In genomic region chr11:69449320-69450063, GRCh38 we compare ENCODE assay signal across 7 cellular contexts. TPM values are rescaled to one million over a fixed set of nuclear protein-coding genes. Genes with fewer than 3 reads are reported as not detected.
DNase-seq lines count a peak whose midpoint lies in the region; ATAC-seq, FAIRE-seq and TF ChIP-seq lines count a peak whose summit lies in the region.

No MANE protein-coding gene starts in this region.

- peak; percentile 88 for DNase-seq in NB4 (ENCODE audit: low read depth)
- peak; percentile 28 for DNase-seq in cerebellum (ENCODE audit: low spot score)
- peak; percentile 61 for DNase-seq in HepG2 (ENCODE audit: low spot score)
- DNase-seq in upper lobe of right lung: no peak
- no peak for DNase-seq in NCI-H1436 treated with DMSO at 0.1 percent for 48 hours (lab: John Stamatoyannopoulos, UW)
- DNase-seq in NCI-H187 (lab: John Stamatoyannopoulos, UW): no peak
- no peak for DNase-seq in HAP-1 (ENCODE audit: low spot score in 2 of 2)

- no peak overlapping the region for H3K9ac ChIP-seq in HepG2 (ENCODE audit: insufficient read depth, low read depth, low read length)

- POLR2A ChIA-PET in HepG2 (lab: Yijun Ruan, JAX): no interaction called here

- H3K4me1 ChIP-seq in HepG2 (ENCODE audit: insufficient read depth, low read length) (peaks cover 31% of the 10 kb centered on the region), upper lobe of right lung (peaks cover 38% of the 10 kb centered on the region), HAP-1 (no peaks in the 10 kb centered on the region)

- WGBS in HepG2 (ENCODE audit: low lambda C conversion rate): 59% methylated on average over 13 of the region's 29 CpGs

- H3K4me2 ChIP-seq in HepG2 (ENCODE audit: low read depth, low read length): peak overlapping the region; percentile 18; the same call in 1 of the 2 replicates

- no peak for TF ChIP-seq EP300 in HepG2 (IDR thresholded peaks at IDR 0.05; ENCODE audit: low read depth in 2 of 2, low read length in 2 of 2)
- peak; percentile 46; the same call in 1 of the 2 replicates for TF ChIP-seq EP300 in HepG2 (CRISPR knock-in tag; IDR thresholded peaks at IDR 0.05; ENCODE audit: borderline replicate concordance)

- H3K27ac ChIP-seq in HepG2 (ENCODE audit: extremely low read length, insufficient read depth, low read length): no peak overlapping the region
- peak overlapping the region; percentile 63 for H3K27ac ChIP-seq in upper lobe of right lung

- CTCF ChIA-PET in HepG2 (lab: Yijun Ruan, JAX; ENCODE audit: low intra/inter-chr PET ratio, low total read pairs): interaction anchor here (1.0 kb wide), 1 partner anchor 194 kb away, joined by 3 read pairs; no protein-coding TSS in a partner anchor

- TF ChIP-seq POLR2A in NB4 (IDR thresholded peaks at IDR 0.05; ENCODE audit: extremely low read depth, insufficient read length) (no peak), HepG2 (IDR thresholded peaks at IDR 0.05; ENCODE audit: insufficient read depth in 1 of 2, low read depth in 2 of 2, low read length in 2 of 2) (no peak)

- H3K27me3 ChIP-seq in HepG2 (ENCODE audit: control insufficient read depth in 1 of 2, insufficient read depth in 2 of 2, low read length in 2 of 2) (no peaks in the 10 kb centered on the region), upper lobe of right lung (no peaks in the 10 kb centered on the region), HAP-1 (ENCODE audit: low read depth) (no peaks in the 10 kb centered on the region)

- TF ChIP-seq CTCF in NB4 (IDR thresholded peaks at IDR 0.05; ENCODE audit: low read depth, low read length): no peak
- TF ChIP-seq CTCF in HepG2 (CRISPR knock-in tag; IDR thresholded peaks at IDR 0.05): peak; percentile 28; the same call in 1 of the 2 replicates
- no peak for TF ChIP-seq CTCF in upper lobe of right lung (IDR thresholded peaks at IDR 0.05)

- no peak for FAIRE-seq in HepG2 (lab: Jason Lieb, UNC)

- H3K9me3 ChIP-seq in HepG2 (ENCODE audit: low read length) (no peaks in the 10 kb centered on the region), upper lobe of right lung (no peaks in the 10 kb centered on the region), HAP-1 (no peaks in the 10 kb centered on the region)

- H3K36me3 ChIP-seq in HepG2 (replicated peaks in 1 of 2; ENCODE audit: control insufficient read depth in 1 of 2, insufficient read depth in 2 of 2, low read length in 2 of 2): no peaks in the 10 kb centered on the region
- no peaks in the 10 kb centered on the region for H3K36me3 ChIP-seq in upper lobe of right lung
- H3K36me3 ChIP-seq in HAP-1 (replicated peaks): no peaks in the 10 kb centered on the region

- 0 out of 2 replicates have a peak, but pooled peaks have one; percentile 14 for TF ChIP-seq RAD21 in HepG2 (CRISPR knock-in tag; IDR thresholded peaks at IDR 0.05)

- ATAC-seq in HepG2: peak; percentile 70
- ATAC-seq in upper lobe of right lung: peak; percentile 48

- intact Hi-C loops in HepG2 (cut with micrococcal nuclease; ENCODE audit: unreplicated experiment): no loop called here
- intact Hi-C loops in upper lobe of right lung (cut with DNase I): no loop called here

- no TSS peak for BruUV-seq in HepG2 (replicated peaks; lab: Mats Ljungman, UMichigan)

- in situ Hi-C loops in HepG2 (cut with HindIII; ENCODE audit: extremely low pct_ligation_motif_present, low pct_unique_long_range_greater_than_20kb): loop anchor here (25.0 kb wide), 1 partner anchor 188 kb away; the partner anchor contains the start of gene CCND1
- in situ Hi-C loops in HAP-1 (cut with MboI; ENCODE audit: low sequenced_read_pairs): no loop called here

- H3K4me3 ChIP-seq in NB4 (ENCODE audit: low read depth, low read length) (no peak overlapping the region), HepG2 (replicated peaks in 1 of 3; ENCODE audit: insufficient read depth in 1 of 3, low read depth in 2 of 3, low read length in 3 of 3) (peak overlapping the region in 1 of 3 experiments; percentile 23; a peak in 1 of 6 replicates), upper lobe of right lung (no peak overlapping the region), HAP-1 (no peak overlapping the region)

- H2AFZ ChIP-seq in HepG2 (ENCODE audit: low read length): no peak overlapping the region

- no peaks in the 10 kb centered on the region for H3K79me2 ChIP-seq in HepG2 (ENCODE audit: insufficient read depth, low read length)

- H4K20me1 ChIP-seq in HepG2 (ENCODE audit: insufficient read depth, low read length): no peaks in the 10 kb centered on the region

TF ChIP-seq in HepG2, 621 proteins besides CTCF, POLR2A, EP300 and RAD21 (continues in another document):
- TF ChIP-seq RBM22 (optimal IDR thresholded peaks at IDR 0.05; ENCODE audit: low read length) (no peak), ZNF12 (CRISPR knock-in tag; IDR thresholded peaks at IDR 0.05) (no peak), NFE2L2 (IDR thresholded peaks at IDR 0.05; ENCODE audit: low read length) (no peak), SSRP1 (CRISPR knock-in tag; IDR thresholded peaks at IDR 0.05) (no peak), FOXM1 (CRISPR knock-in tag; IDR thresholded peaks at IDR 0.05) (no peak), GABPB1 (CRISPR knock-in tag; IDR thresholded peaks at IDR 0.05) (no peak; the same call in 1 of the 2 replicates), ETV5 (CRISPR knock-in tag; IDR thresholded peaks at IDR 0.05; ENCODE audit: borderline replicate concordance) (peak; percentile 43; the same call in 1 of the 2 replicates), ZNF550 (CRISPR knock-in tag; IDR thresholded peaks at IDR 0.05; ENCODE audit: borderline replicate concordance) (no peak), GPN1 (CRISPR knock-in tag; IDR thresholded peaks at IDR 0.05; ENCODE audit: borderline replicate concordance) (no peak), CREB1 (IDR thresholded peaks at IDR 0.05) (no peak), CREB1 (CRISPR knock-in tag; IDR thresholded peaks at IDR 0.05) (no peak), NFATC3 (CRISPR knock-in tag; IDR thresholded peaks at IDR 0.05) (no peak), TCF7 (IDR thresholded peaks at IDR 0.05; ENCODE audit: low read depth) (peak; percentile 38; the same call in 1 of the 2 replicates), ZNF441 (CRISPR knock-in tag; IDR thresholded peaks at IDR 0.05; ENCODE audit: borderline replicate concordance) (no peak), ZNF674 (CRISPR knock-in tag; IDR thresholded peaks at IDR 0.05; ENCODE audit: low read depth) (no peak), SNAPC2 (CRISPR knock-in tag; IDR thresholded peaks at IDR 0.05) (no peak)
- TF ChIP-seq, protein P1, sequence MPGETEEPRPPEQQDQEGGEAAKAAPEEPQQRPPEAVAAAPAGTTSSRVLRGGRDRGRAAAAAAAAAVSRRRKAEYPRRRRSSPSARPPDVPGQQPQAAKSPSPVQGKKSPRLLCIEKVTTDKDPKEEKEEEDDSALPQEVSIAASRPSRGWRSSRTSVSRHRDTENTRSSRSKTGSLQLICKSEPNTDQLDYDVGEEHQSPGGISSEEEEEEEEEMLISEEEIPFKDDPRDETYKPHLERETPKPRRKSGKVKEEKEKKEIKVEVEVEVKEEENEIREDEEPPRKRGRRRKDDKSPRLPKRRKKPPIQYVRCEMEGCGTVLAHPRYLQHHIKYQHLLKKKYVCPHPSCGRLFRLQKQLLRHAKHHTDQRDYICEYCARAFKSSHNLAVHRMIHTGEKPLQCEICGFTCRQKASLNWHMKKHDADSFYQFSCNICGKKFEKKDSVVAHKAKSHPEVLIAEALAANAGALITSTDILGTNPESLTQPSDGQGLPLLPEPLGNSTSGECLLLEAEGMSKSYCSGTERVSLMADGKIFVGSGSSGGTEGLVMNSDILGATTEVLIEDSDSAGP (CRISPR knock-in tag; IDR thresholded peaks at IDR 0.05; ENCODE audit: borderline replicate concordance): 0 out of 2 replicates have a peak, but pooled peaks have one; percentile 29
- TF ChIP-seq, protein P2, sequence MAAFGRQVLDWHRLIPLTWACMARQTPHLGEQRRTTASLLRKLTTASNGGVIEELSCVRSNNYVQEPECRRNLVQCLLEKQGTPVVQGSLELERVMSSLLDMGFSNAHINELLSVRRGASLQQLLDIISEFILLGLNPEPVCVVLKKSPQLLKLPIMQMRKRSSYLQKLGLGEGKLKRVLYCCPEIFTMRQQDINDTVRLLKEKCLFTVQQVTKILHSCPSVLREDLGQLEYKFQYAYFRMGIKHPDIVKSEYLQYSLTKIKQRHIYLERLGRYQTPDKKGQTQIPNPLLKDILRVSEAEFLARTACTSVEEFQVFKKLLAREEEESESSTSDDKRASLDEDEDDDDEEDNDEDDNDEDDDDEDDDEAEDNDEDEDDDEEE (CRISPR knock-in tag; IDR thresholded peaks at IDR 0.05): no peak

RNA-seq across cellular contexts. Expression of gene LINC01488, which starts 32.0 kb away (rescaled TPM):
- total RNA-seq in cerebellum (not detected), HepG2 (2016; rRNA removed; fragmentation: Illumina TruSeq; extraction: Trizol) (0.14 and 0.58 TPM in 2 replicates), upper lobe of right lung (not detected)
- total RNA-seq in HepG2 (2016; cell fraction: cytosol; rRNA removed; fragmentation: Illumina TruSeq; extraction: Trizol; ENCODE audit: low read depth): 0.10 and 0.18 TPM in 2 replicates
- 0.09 and 0.74 TPM in 2 replicates for total RNA-seq in HepG2 (2016; cell fraction: insoluble cytoplasmic fraction; rRNA removed; fragmentation: Illumina TruSeq; extraction: Trizol)
- total RNA-seq in HepG2 (2016; cell fraction: membrane; rRNA removed; fragmentation: Illumina TruSeq; extraction: Trizol): 0.17 and 0.31 TPM in 2 replicates
- 0.47 and 1.4 TPM in 2 replicates for total RNA-seq in HepG2 (2016; cell fraction: nucleus; rRNA removed; fragmentation: Illumina TruSeq; extraction: Trizol)
- 0.13 and 0.26 TPM in 2 replicates for polyA plus RNA-seq in HepG2 (2011; rRNA removed)
- polyA plus RNA-seq in HepG2 (2011; cell fraction: cytosol; rRNA removed): 0.11 TPM in 1 of 2 replicates, not detected in the other
- 0.31 and 1.3 TPM in 2 replicates for polyA plus RNA-seq in HepG2 (2011; cell fraction: nucleus; rRNA removed)
- polyA plus RNA-seq in HepG2 (2012): 0.04 TPM in 1 of 2 replicates, not detected in the other
- 0.09 and 0.12 TPM in 2 replicates for polyA plus RNA-seq in HepG2 (2016; cell fraction: cytosol; fragmentation: Illumina TruSeq; extraction: Trizol; ENCODE audit: low read depth)
- polyA plus RNA-seq in HepG2 (2016; cell fraction: insoluble cytoplasmic fraction; fragmentation: Illumina TruSeq; extraction: Trizol; ENCODE audit: low read depth): 0.21 and 0.39 TPM in 2 replicates
- polyA plus RNA-seq in HepG2 (2016; cell fraction: membrane; fragmentation: Illumina TruSeq; extraction: Trizol; ENCODE audit: low read depth): 0.22 TPM in 2 replicates
- 1.7 and 3.1 TPM in 2 replicates for polyA plus RNA-seq in HepG2 (2016; cell fraction: nucleus; fragmentation: Illumina TruSeq; extraction: Trizol; ENCODE audit: insufficient read depth, low read depth)
- polyA minus RNA-seq in HepG2 (2011; rRNA and poly(A)+ RNA removed; ENCODE audit: low replicate concordance): 0.16 TPM in 1 of 2 replicates, not detected in the other
- not detected in 2 replicates for polyA minus RNA-seq in HepG2 (2011; cell fraction: cytosol; rRNA and poly(A)+ RNA removed)
- 0.12 and 0.39 TPM in 2 replicates for polyA minus RNA-seq in HepG2 (2011; cell fraction: nucleus; rRNA and poly(A)+ RNA removed)

Comparison
In these comparisons a context has a peak if more than half of its experiments do, and no peak if none do; other contexts are left out.
1. DNase-seq: peak in NB4 (single experiment), cerebellum (single experiment) and HepG2 (single experiment); none in upper lobe of right lung (single experiment), NCI-H1436 treated with DMSO at 0.1 percent for 48 hours (single experiment), NCI-H187 (0 of 2) and HAP-1 (0 of 2).